Comparison of ENCODE assay signal across 25 cellular contexts in the genomic region with DNA sequence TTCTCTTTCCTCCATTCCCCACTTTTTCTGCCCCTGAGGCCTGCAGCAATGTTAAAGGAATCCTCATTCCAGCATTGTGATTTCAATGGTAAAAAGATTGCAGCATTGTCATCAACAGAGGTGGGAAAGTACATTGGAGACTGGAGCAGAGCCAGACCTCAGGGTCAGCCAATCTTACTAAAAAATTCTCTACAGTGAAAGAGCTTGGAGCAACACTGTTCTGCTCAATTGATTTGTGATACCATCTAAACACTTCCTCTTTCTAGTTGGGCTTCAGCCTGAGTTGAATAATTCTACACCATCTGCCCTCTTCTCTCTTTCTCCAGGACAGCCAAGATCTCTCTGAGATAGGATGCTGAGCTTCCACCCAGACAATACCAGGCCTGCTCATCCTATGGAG.
DNase-seq lines count a peak whose midpoint lies in the region; ATAC-seq and TF ChIP-seq lines count a peak whose summit lies in the region.
"Had no signal": no experiment of that assay in that cellular context is flagged by ENCODE, and none has a peak within 500 bp of the region (broad histone marks: within the 10 kb centered on the region; RNA-seq: fewer than 3 reads in every experiment).

No MANE protein-coding gene starts in this region.

- POLR2A ChIA-PET in CD8-positive, alpha-beta memory T cell (lab: Charles Lee), result no interaction called here

- TF ChIP-seq POLR2A in body of pancreas (IDR thresholded peaks at IDR 0.05), result no peak

- H3K27ac ChIP-seq in BLaER1 treated with 17β-estradiol and CSF1 and Interleukin-3, amounts not matched to agents 10 nM and 100 nM, result peak overlapping the region in 9 of 11 experiments; percentile 81 to 88 (median 87); a peak in 18 of 22 replicates
- no peak overlapping the region for H3K27ac ChIP-seq in CD8-positive, alpha-beta memory T cell (ENCODE audit: low read depth, low read length)
- no peak overlapping the region for H3K27ac ChIP-seq in body of pancreas
- no peak overlapping the region for H3K27ac ChIP-seq in dorsolateral prefrontal cortex
- H3K27ac ChIP-seq: adrenal gland, esophagus muscularis mucosa, VCaP had no signal

- H3K4me3 Mint-ChIP-seq in CD8-positive, alpha-beta memory T cell, result no peak overlapping the region
- H3K4me3 Mint-ChIP-seq in activated T-helper 17 cell treated with anti-CD3 and anti-CD28 coated beads, Interleukin-2, amount 50 U/mL, for 72 hours, result no peak overlapping the region
- H3K4me3 Mint-ChIP-seq: activated CD4-positive, alpha-beta T cell treated with anti-CD3 and anti-CD28 coated beads, Interleukin-2, amount 10 ng/mL, durations not matched to agents 7 days and 5 days; CD14-positive monocyte; IgD-negative memory B cell; nephron; T-cell had no signal

- H3K4me2 ChIP-seq in BLaER1 treated with 17β-estradiol and CSF1 and Interleukin-3, amounts not matched to agents 10 nM and 100 nM, result peak overlapping the region; percentile 70 to 95 (median 88)

- no peaks in the 10 kb centered on the region for H3K4me1 Mint-ChIP-seq in CD8-positive, alpha-beta memory T cell
- no peaks in the 10 kb centered on the region for H3K4me1 Mint-ChIP-seq in activated T-helper 17 cell treated with anti-CD3 and anti-CD28 coated beads, Interleukin-2, amount 50 U/mL, for 72 hours
- H3K4me1 Mint-ChIP-seq: activated CD4-positive, alpha-beta T cell treated with anti-CD3 and anti-CD28 coated beads, Interleukin-2, amount 10 ng/mL, durations not matched to agents 7 days and 5 days; T-cell had no signal

- intact Hi-C loops in body of pancreas (cut with DNase I) (no loop called here), dorsolateral prefrontal cortex (cut with DNase I) (no loop called here)

- peak overlapping the region in 5 of 11 experiments; percentile 14 to 74 (median 35); a peak in 9 of 22 replicates for H3K9ac ChIP-seq in BLaER1 treated with 17β-estradiol and CSF1 and Interleukin-3, amounts not matched to agents 10 nM and 100 nM
- peak overlapping the region; percentile 2 for H3K9ac ChIP-seq in adipocyte (ENCODE audit: low read length)

- no peaks in the 10 kb centered on the region for H3K36me3 Mint-ChIP-seq in CD8-positive, alpha-beta memory T cell
- H3K36me3 Mint-ChIP-seq in activated T-helper 17 cell treated with anti-CD3 and anti-CD28 coated beads, Interleukin-2, amount 50 U/mL, for 72 hours (ENCODE audit: low read depth), result no peaks in the 10 kb centered on the region
- H3K36me3 Mint-ChIP-seq: CD14-positive monocyte, IgD-negative memory B cell, T-cell had no signal

- peaks cover 73 to 83% (median 82%) of the 10 kb centered on the region in 10 experiments for H3K4me1 ChIP-seq in BLaER1 treated with 17β-estradiol and CSF1 and Interleukin-3, amounts not matched to agents 10 nM and 100 nM
- H3K4me1 ChIP-seq in adipocyte (ENCODE audit: control insufficient read depth, insufficient read depth, low read length), result peaks cover 46% of the 10 kb centered on the region
- no peaks in the 10 kb centered on the region for H3K4me1 ChIP-seq in CD8-positive, alpha-beta memory T cell (ENCODE audit: insufficient read depth, low read length)
- no peaks in the 10 kb centered on the region for H3K4me1 ChIP-seq in body of pancreas
- H3K4me1 ChIP-seq: adrenal gland had no signal

- H3K36me3 ChIP-seq in BLaER1 treated with 17β-estradiol and CSF1 and Interleukin-3, amounts not matched to agents 10 nM and 100 nM, result peaks cover 0 to 33% (median 19%) of the 10 kb centered on the region in 11 experiments; a peak in 17 of 22 replicates
- peaks cover 14% of the 10 kb centered on the region for H3K36me3 ChIP-seq in adipocyte (ENCODE audit: control insufficient read depth, insufficient read depth, low read length, severe bottlenecking)
- H3K36me3 ChIP-seq in CD8-positive, alpha-beta memory T cell (ENCODE audit: insufficient read depth, low read length), result no peaks in the 10 kb centered on the region
- H3K36me3 ChIP-seq in body of pancreas (replicated peaks in 1 of 2; ENCODE audit: insufficient read depth in 1 of 2, low read depth in 2 of 2), result no peaks in the 10 kb centered on the region
- H3K36me3 ChIP-seq: adrenal gland, esophagus muscularis mucosa had no signal

- H3K9me3 Mint-ChIP-seq in CD8-positive, alpha-beta memory T cell, result peaks cover 0 to 5% (median 0%) of the 10 kb centered on the region in 5 donors
- no peaks in the 10 kb centered on the region for H3K9me3 Mint-ChIP-seq in activated T-helper 17 cell treated with anti-CD3 and anti-CD28 coated beads, Interleukin-2, amount 50 U/mL, for 72 hours
- H3K9me3 Mint-ChIP-seq: activated CD4-positive, alpha-beta T cell treated with anti-CD3 and anti-CD28 coated beads, Interleukin-2, amount 10 ng/mL, durations not matched to agents 7 days and 5 days; T-cell had no signal

- H3K27me3 ChIP-seq in BLaER1 treated with 17β-estradiol and CSF1 and Interleukin-3, amounts not matched to agents 10 nM and 100 nM, result no peaks in the 10 kb centered on the region
- peaks cover 10% of the 10 kb centered on the region for H3K27me3 ChIP-seq in adipocyte (replicated peaks; ENCODE audit: control insufficient read depth, insufficient read depth, low read length)
- H3K27me3 ChIP-seq in CD8-positive, alpha-beta memory T cell (ENCODE audit: insufficient read depth, low read length, poor library complexity, severe bottlenecking), result no peaks in the 10 kb centered on the region
- H3K27me3 ChIP-seq in body of pancreas, result no peaks in the 10 kb centered on the region
- H3K27me3 ChIP-seq in dorsolateral prefrontal cortex, result peaks cover 0 to 73% (median 11%) of the 10 kb centered on the region in 45 donors
- H3K27me3 ChIP-seq: esophagus muscularis mucosa had no signal

- DNase-seq in M059J (ENCODE audit: low read depth), result peak; percentile 3
- peak; percentile 34 for DNase-seq in adipocyte (ENCODE audit: low read depth)
- peak; percentile 25 for DNase-seq in fibroblast of pulmonary artery (ENCODE audit: low read depth)
- no peak for DNase-seq in CD8-positive, alpha-beta memory T cell
- no peak for DNase-seq in body of pancreas
- DNase-seq in dorsolateral prefrontal cortex, result no peak
- DNase-seq: ACHN; activated CD4-positive, alpha-beta T cell treated with anti-CD3 and anti-CD28 coated beads, Interleukin-2, amount 10 ng/mL, durations not matched to agents 7 days and 5 days; caudate nucleus; effector CD4-positive, alpha-beta T cell; GDM1; glutamatergic neuron; NCI-H1048; NCI-H2081; NK-92 treated with Interleukin-12 subunit alpha and Interleukin-12 subunit beta, amount 100 ng/mL, for 24 hours; T-cell had no signal

- ATAC-seq in activated T-helper 17 cell treated with anti-CD3 and anti-CD28 coated beads, Interleukin-2, amount 50 U/mL, for 72 hours (replicated peaks), result no peak
- no peak for ATAC-seq in body of pancreas
- ATAC-seq: left lobe of liver, T-cell had no signal

- H3K4me3 ChIP-seq in BLaER1 treated with 17β-estradiol and CSF1 and Interleukin-3, amounts not matched to agents 10 nM and 100 nM, result no peak overlapping the region
- H3K4me3 ChIP-seq in adipocyte (ENCODE audit: low read length) (no peak overlapping the region), fibroblast of pulmonary artery (replicated peaks; ENCODE audit: low read depth, low read length) (no peak overlapping the region), body of pancreas (no peak overlapping the region), dorsolateral prefrontal cortex (no peak overlapping the region)
- no peak overlapping the region for H3K4me3 ChIP-seq in CD8-positive, alpha-beta memory T cell (ENCODE audit: low read length)
- H3K4me3 ChIP-seq: adrenal gland, esophagus muscularis mucosa had no signal

- TF ChIP-seq CTCF in fibroblast of pulmonary artery (IDR thresholded peaks at IDR 0.05; ENCODE audit: low read length, missing control alignments), result no peak
- no peak for TF ChIP-seq CTCF in body of pancreas (IDR thresholded peaks at IDR 0.05)
- no peak for TF ChIP-seq CTCF in dorsolateral prefrontal cortex (IDR thresholded peaks at IDR 0.05 in 54 of 56, conservative IDR thresholded peaks at IDR 0.05 in 2 of 56; ENCODE audit: low read depth in 1 of 56, partially characterized antibody in 56 of 56)

- no peaks in the 10 kb centered on the region for H4K20me1 ChIP-seq in BLaER1 treated with 17β-estradiol and CSF1 and Interleukin-3, amounts not matched to agents 10 nM and 100 nM

- peaks cover 0 to 24% (median 13%) of the 10 kb centered on the region in 11 experiments; a peak in 16 of 22 replicates for H3K9me3 ChIP-seq in BLaER1 treated with 17β-estradiol and CSF1 and Interleukin-3, amounts not matched to agents 10 nM and 100 nM (replicated peaks in 1 of 11)
- H3K9me3 ChIP-seq in adipocyte (ENCODE audit: control insufficient read depth, low read length) (no peaks in the 10 kb centered on the region), body of pancreas (no peaks in the 10 kb centered on the region)
- no peaks in the 10 kb centered on the region for H3K9me3 ChIP-seq in CD8-positive, alpha-beta memory T cell (ENCODE audit: low read length)
- H3K9me3 ChIP-seq: adrenal gland, esophagus muscularis mucosa had no signal

- CTCF ChIA-PET in CD8-positive, alpha-beta memory T cell (lab: Charles Lee), result no interaction called here

- H3K27me3 Mint-ChIP-seq in CD8-positive, alpha-beta memory T cell, result peaks cover 0 to 1% of the 10 kb centered on the region in 2 donors
- no peaks in the 10 kb centered on the region for H3K27me3 Mint-ChIP-seq in activated T-helper 17 cell treated with anti-CD3 and anti-CD28 coated beads, Interleukin-2, amount 50 U/mL, for 72 hours
- H3K27me3 Mint-ChIP-seq: activated CD4-positive, alpha-beta T cell treated with anti-CD3 and anti-CD28 coated beads, Interleukin-2, amount 10 ng/mL, durations not matched to agents 7 days and 5 days; IgD-negative memory B cell had no signal

- no peak overlapping the region for H3K27ac Mint-ChIP-seq in CD8-positive, alpha-beta memory T cell
- no peak overlapping the region for H3K27ac Mint-ChIP-seq in activated T-helper 17 cell treated with anti-CD3 and anti-CD28 coated beads, Interleukin-2, amount 50 U/mL, for 72 hours
- H3K27ac Mint-ChIP-seq: activated CD4-positive, alpha-beta T cell treated with anti-CD3 and anti-CD28 coated beads, Interleukin-2, amount 10 ng/mL, durations not matched to agents 7 days and 5 days; CD14-positive monocyte; IgD-negative memory B cell; nephron; T-cell had no signal

Comparison
In these comparisons a context has a peak if more than half of its experiments do, and no peak if none do; other contexts are left out.
1. H3K27ac ChIP-seq: peak in BLaER1 treated with 17β-estradiol and CSF1 and Interleukin-3, amounts not matched to agents 10 nM and 100 nM (9 of 11); none in CD8-positive, alpha-beta memory T cell (single experiment), body of pancreas (0 of 4) and dorsolateral prefrontal cortex (0 of 59).
2. DNase-seq: peak in M059J (single experiment), adipocyte (single experiment) and fibroblast of pulmonary artery (single experiment); none in CD8-positive, alpha-beta memory T cell (0 of 5), body of pancreas (0 of 4) and dorsolateral prefrontal cortex (0 of 10).